ENCODE assay signal across 1 cellular context in genomic region chr12:118126119-118126757, GRCh38.
TF ChIP-seq lines count a peak whose summit lies in the region.

No MANE protein-coding gene starts in this region.

TF ChIP-seq in HepG2, 621 proteins besides CTCF, POLR2A, EP300 and RAD21 (continued from another document and continues in another):
- TF ChIP-seq UBTF (CRISPR knock-in tag; IDR thresholded peaks at IDR 0.05) (peak; percentile 45), SALL1 (CRISPR knock-in tag; IDR thresholded peaks at IDR 0.05) (peak; percentile 81), PAF1 (CRISPR knock-in tag; IDR thresholded peaks at IDR 0.05) (no peak; the same call in 1 of the 2 replicates), ZBTB3 (CRISPR knock-in tag; IDR thresholded peaks at IDR 0.05; ENCODE audit: borderline replicate concordance, low read depth) (peak; percentile 94; the same call in 1 of the 2 replicates), MAX (IDR thresholded peaks at IDR 0.05) (peak; percentile 42; the same call in 1 of the 2 replicates), ATF2 (CRISPR knock-in tag; IDR thresholded peaks at IDR 0.05) (peak; percentile 42; the same call in 1 of the 2 replicates), TAF1 (CRISPR knock-in tag; IDR thresholded peaks at IDR 0.05) (peak; percentile 42; the same call in 1 of the 2 replicates), HNF4G (IDR thresholded peaks at IDR 0.05; ENCODE audit: borderline replicate concordance, low read depth, low read length) (peak; percentile 55; the same call in 1 of the 2 replicates), HNF4G (CRISPR knock-in tag; IDR thresholded peaks at IDR 0.05; ENCODE audit: borderline replicate concordance, low read depth) (peak; percentile 71; the same call in 1 of the 2 replicates), NCOA2 (CRISPR knock-in tag; IDR thresholded peaks at IDR 0.05) (peak; percentile 86), ZNF781 (CRISPR knock-in tag; IDR thresholded peaks at IDR 0.05; ENCODE audit: borderline replicate concordance, not compliant biosample characterization) (peak; percentile 42), TIGD3 (CRISPR knock-in tag; IDR thresholded peaks at IDR 0.05; ENCODE audit: borderline replicate concordance) (no peak), PITX1 (CRISPR knock-in tag; IDR thresholded peaks at IDR 0.05) (peak; percentile 68; the same call in 1 of the 2 replicates), ZFX (CRISPR knock-in tag; IDR thresholded peaks at IDR 0.05; ENCODE audit: low read depth) (peak; percentile 60; the same call in 1 of the 2 replicates), PHB2 (IDR thresholded peaks at IDR 0.05; ENCODE audit: partially characterized antibody) (no peak), THRA (CRISPR knock-in tag; IDR thresholded peaks at IDR 0.05; ENCODE audit: borderline replicate concordance) (peak; percentile 87; the same call in 1 of the 2 replicates), HOXA3 (CRISPR knock-in tag; IDR thresholded peaks at IDR 0.05) (peak; percentile 49), ZNF782 (CRISPR knock-in tag; IDR thresholded peaks at IDR 0.05; ENCODE audit: borderline replicate concordance) (peak; percentile 40; the same call in 1 of the 2 replicates), GFI1 (CRISPR knock-in tag; IDR thresholded peaks at IDR 0.05; ENCODE audit: borderline replicate concordance) (peak; percentile 74), TERF1 (CRISPR knock-in tag; IDR thresholded peaks at IDR 0.05) (no peak), ESRRA (CRISPR knock-in tag; IDR thresholded peaks at IDR 0.05; ENCODE audit: low read depth) (0 out of 2 replicates have a peak, but pooled peaks have one; percentile 33), ZBTB46 (CRISPR knock-in tag; IDR thresholded peaks at IDR 0.05; ENCODE audit: borderline replicate concordance) (no peak), SOX13 (IDR thresholded peaks at IDR 0.05) (peak; percentile 8; the same call in 1 of the 2 replicates), SOX13 (CRISPR knock-in tag; conservative IDR thresholded peaks at IDR 0.05 in 1 of 2, IDR thresholded peaks at IDR 0.05 in 1 of 2) (peak in 1 of 2 experiments; percentile 71; a peak in 2 of 4 replicates), FOXK1 (CRISPR knock-in tag; IDR thresholded peaks at IDR 0.05; ENCODE audit: borderline replicate concordance, low read depth) (peak; percentile 55; the same call in 1 of the 2 replicates), NR0B2 (CRISPR knock-in tag; IDR thresholded peaks at IDR 0.05) (peak; percentile 27; the same call in 1 of the 2 replicates), ZNF331 (CRISPR knock-in tag; IDR thresholded peaks at IDR 0.05) (peak; percentile 28; the same call in 1 of the 2 replicates), ZNF564 (CRISPR knock-in tag; IDR thresholded peaks at IDR 0.05) (no peak), MYPOP (CRISPR knock-in tag; IDR thresholded peaks at IDR 0.05) (no peak), ZNF318 (CRISPR knock-in tag; IDR thresholded peaks at IDR 0.05) (0 out of 2 replicates have a peak, but pooled peaks have one; percentile 61), MED1 (CRISPR knock-in tag; IDR thresholded peaks at IDR 0.05) (peak; percentile 82), ZNF788 (CRISPR knock-in tag; IDR thresholded peaks at IDR 0.05; ENCODE audit: borderline replicate concordance) (peak; percentile 38; the same call in 1 of the 2 replicates)
